1 cellular context compared by ENCODE assay signal in the genomic region with DNA sequence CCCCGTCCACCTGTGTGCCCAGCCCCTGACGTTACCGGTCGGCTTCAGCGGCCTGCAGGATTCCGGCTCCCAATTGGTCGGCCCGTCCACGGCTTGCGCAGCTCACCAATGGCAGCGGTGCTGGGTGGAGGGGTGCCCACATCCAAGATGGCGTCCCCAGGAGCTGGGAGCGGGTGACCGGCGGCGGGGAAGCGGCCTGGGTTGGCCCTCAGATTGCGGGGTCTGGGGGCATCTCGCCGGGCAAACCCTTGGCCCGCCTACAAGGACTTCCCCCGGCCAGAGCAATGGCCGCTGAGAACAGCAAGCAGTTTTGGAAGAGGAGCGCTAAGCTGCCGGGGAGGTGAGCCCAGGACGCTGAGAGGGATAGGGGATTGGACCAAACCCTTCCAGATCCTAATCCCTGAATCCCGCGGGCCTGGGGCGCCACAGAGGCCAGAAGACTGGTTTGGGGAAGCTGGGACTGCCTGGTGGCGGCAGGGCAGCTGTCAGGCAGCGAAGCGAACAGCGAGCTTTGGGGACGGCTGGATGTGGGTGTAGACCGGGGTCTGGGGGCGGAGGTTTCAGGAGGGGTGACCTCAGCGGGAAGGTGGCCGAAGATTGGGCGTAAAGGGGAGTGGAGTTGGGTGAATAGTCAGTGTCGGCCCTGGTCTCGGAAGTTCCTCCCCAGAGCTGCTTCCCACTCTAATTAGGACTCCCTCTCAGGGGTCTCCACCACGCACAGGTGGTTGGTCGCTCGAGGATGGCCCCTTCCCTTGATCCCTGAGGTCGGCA.
A peak's percentile ranks its signal among the peaks of the same experiment; 100 is the strongest.
TF ChIP-seq lines count a peak whose summit lies in the region.

A gene with protein sequence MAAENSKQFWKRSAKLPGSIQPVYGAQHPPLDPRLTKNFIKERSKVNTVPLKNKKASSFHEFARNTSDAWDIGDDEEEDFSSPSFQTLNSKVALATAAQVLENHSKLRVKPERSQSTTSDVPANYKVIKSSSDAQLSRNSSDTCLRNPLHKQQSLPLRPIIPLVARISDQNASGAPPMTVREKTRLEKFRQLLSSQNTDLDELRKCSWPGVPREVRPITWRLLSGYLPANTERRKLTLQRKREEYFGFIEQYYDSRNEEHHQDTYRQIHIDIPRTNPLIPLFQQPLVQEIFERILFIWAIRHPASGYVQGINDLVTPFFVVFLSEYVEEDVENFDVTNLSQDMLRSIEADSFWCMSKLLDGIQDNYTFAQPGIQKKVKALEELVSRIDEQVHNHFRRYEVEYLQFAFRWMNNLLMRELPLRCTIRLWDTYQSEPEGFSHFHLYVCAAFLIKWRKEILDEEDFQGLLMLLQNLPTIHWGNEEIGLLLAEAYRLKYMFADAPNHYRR (plus strand): TSS at position 139 of the 771 bp plus-strand sequence. CDS start 146 bp downstream, at position 285.
A gene (minus strand): TSS at position 511 of the 771 bp plus-strand sequence. CDS start 39,114 bp downstream, outside the sequence.

TF ChIP-seq in HEK293, 187 proteins besides CTCF, POLR2A, EP300 and RAD21 (continued from another document and continues in another):
- TF ChIP-seq, protein P1, sequence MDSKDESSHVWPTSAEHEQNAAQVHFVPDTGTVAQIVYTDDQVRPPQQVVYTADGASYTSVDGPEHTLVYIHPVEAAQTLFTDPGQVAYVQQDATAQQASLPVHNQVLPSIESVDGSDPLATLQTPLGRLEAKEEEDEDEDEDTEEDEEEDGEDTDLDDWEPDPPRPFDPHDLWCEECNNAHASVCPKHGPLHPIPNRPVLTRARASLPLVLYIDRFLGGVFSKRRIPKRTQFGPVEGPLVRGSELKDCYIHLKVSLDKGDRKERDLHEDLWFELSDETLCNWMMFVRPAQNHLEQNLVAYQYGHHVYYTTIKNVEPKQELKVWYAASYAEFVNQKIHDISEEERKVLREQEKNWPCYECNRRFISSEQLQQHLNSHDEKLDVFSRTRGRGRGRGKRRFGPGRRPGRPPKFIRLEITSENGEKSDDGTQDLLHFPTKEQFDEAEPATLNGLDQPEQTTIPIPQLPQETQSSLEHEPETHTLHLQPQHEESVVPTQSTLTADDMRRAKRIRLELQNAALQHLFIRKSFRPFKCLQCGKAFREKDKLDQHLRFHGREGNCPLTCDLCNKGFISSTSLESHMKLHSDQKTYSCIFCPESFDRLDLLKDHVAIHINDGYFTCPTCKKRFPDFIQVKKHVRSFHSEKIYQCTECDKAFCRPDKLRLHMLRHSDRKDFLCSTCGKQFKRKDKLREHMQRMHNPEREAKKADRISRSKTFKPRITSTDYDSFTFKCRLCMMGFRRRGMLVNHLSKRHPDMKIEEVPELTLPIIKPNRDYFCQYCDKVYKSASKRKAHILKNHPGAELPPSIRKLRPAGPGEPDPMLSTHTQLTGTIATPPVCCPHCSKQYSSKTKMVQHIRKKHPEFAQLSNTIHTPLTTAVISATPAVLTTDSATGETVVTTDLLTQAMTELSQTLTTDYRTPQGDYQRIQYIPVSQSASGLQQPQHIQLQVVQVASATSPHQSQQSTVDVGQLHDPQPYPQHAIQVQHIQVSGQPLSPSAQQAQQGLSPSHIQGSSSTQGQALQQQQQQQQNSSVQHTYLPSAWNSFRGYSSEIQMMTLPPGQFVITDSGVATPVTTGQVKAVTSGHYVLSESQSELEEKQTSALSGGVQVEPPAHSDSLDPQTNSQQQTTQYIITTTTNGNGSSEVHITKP (tag by site-specific recombination; IDR thresholded peaks at IDR 0.05), result peak; percentile 95
- TF ChIP-seq KLF9 (tag by site-specific recombination; IDR thresholded peaks at IDR 0.05; ENCODE audit: low read depth) (peak; percentile 77), ZNF629 (tag by site-specific recombination; IDR thresholded peaks at IDR 0.05) (peak; percentile 62; the same call in 1 of the 2 replicates), BCL11B (tag by site-specific recombination; IDR thresholded peaks at IDR 0.05; ENCODE audit: low read depth) (no peak), ZNF530 (tag by site-specific recombination; IDR thresholded peaks at IDR 0.05; ENCODE audit: low read depth) (no peak), ZNF157 (tag by site-specific recombination; IDR thresholded peaks at IDR 0.05) (no peak), ZNF37A (tag by site-specific recombination; IDR thresholded peaks at IDR 0.05) (no peak), ZNF623 (tag by site-specific recombination; IDR thresholded peaks at IDR 0.05) (no peak), SP3 (tag by site-specific recombination; IDR thresholded peaks at IDR 0.05) (peak; percentile 91), ZNF677 (tag by site-specific recombination; IDR thresholded peaks at IDR 0.05) (no peak), ZNF707 (tag by site-specific recombination; IDR thresholded peaks at IDR 0.05) (no peak), ZBTB1 (tag by site-specific recombination; IDR thresholded peaks at IDR 0.05) (no peak), ZFP37 (tag by site-specific recombination; IDR thresholded peaks at IDR 0.05) (peak; percentile 87), ZNF174 (tag by site-specific recombination; IDR thresholded peaks at IDR 0.05) (no peak), ZBTB20 (tag by site-specific recombination; IDR thresholded peaks at IDR 0.05) (peak; percentile 70), ZNF747 (tag by site-specific recombination; IDR thresholded peaks at IDR 0.05) (no peak), ZFP41 (tag by site-specific recombination; IDR thresholded peaks at IDR 0.05; ENCODE audit: borderline replicate concordance) (no peak), ZFP3 (tag by site-specific recombination; IDR thresholded peaks at IDR 0.05; ENCODE audit: low read depth) (no peak), ZNF19 (tag by site-specific recombination; IDR thresholded peaks at IDR 0.05; ENCODE audit: low read depth) (no peak), ZNF10 (tag by site-specific recombination; IDR thresholded peaks at IDR 0.05) (no peak), ZNF341 (tag by site-specific recombination; IDR thresholded peaks at IDR 0.05; ENCODE audit: low read depth) (peak; percentile 53), ZNF302 (tag by site-specific recombination; IDR thresholded peaks at IDR 0.05; ENCODE audit: low read depth) (no peak), ZNF214 (tag by site-specific recombination; IDR thresholded peaks at IDR 0.05; ENCODE audit: borderline replicate concordance) (no peak), ZNF521 (tag by site-specific recombination; IDR thresholded peaks at IDR 0.05) (no peak), ZNF571 (tag by site-specific recombination; IDR thresholded peaks at IDR 0.05) (no peak), KLF7 (tag by site-specific recombination; IDR thresholded peaks at IDR 0.05; ENCODE audit: borderline replicate concordance) (no peak; the same call in 1 of the 2 replicates), ZNF585B (tag by site-specific recombination; IDR thresholded peaks at IDR 0.05) (no peak), ZNF23 (tag by site-specific recombination; IDR thresholded peaks at IDR 0.05; ENCODE audit: borderline replicate concordance) (no peak), ZNF624 (tag by site-specific recombination; IDR thresholded peaks at IDR 0.05) (no peak), ZFP69B (tag by site-specific recombination; IDR thresholded peaks at IDR 0.05) (0 out of 2 replicates have a peak, but pooled peaks have one; percentile 29), ZBTB48 (tag by site-specific recombination; IDR thresholded peaks at IDR 0.05) (peak; percentile 81; the same call in 1 of the 2 replicates), ZNF777 (tag by site-specific recombination; IDR thresholded peaks at IDR 0.05; ENCODE audit: borderline replicate concordance) (no peak; the same call in 1 of the 2 replicates), ZNF558 (tag by site-specific recombination; IDR thresholded peaks at IDR 0.05) (peak; percentile 11; the same call in 1 of the 2 replicates), ZBTB8A (tag by site-specific recombination; IDR thresholded peaks at IDR 0.05) (peak; percentile 79), ZNF266 (tag by site-specific recombination; IDR thresholded peaks at IDR 0.05; ENCODE audit: low read depth) (no peak), ZNF626 (tag by site-specific recombination; IDR thresholded peaks at IDR 0.05) (no peak), ZNF221 (tag by site-specific recombination; IDR thresholded peaks at IDR 0.05; ENCODE audit: borderline replicate concordance) (no peak), ZNF560 (tag by site-specific recombination; IDR thresholded peaks at IDR 0.05; ENCODE audit: borderline replicate concordance) (no peak), ZNF132 (tag by site-specific recombination; IDR thresholded peaks at IDR 0.05; ENCODE audit: borderline replicate concordance) (no peak), ZNF785 (tag by site-specific recombination; IDR thresholded peaks at IDR 0.05) (no peak)
- TF ChIP-seq, protein P2, sequence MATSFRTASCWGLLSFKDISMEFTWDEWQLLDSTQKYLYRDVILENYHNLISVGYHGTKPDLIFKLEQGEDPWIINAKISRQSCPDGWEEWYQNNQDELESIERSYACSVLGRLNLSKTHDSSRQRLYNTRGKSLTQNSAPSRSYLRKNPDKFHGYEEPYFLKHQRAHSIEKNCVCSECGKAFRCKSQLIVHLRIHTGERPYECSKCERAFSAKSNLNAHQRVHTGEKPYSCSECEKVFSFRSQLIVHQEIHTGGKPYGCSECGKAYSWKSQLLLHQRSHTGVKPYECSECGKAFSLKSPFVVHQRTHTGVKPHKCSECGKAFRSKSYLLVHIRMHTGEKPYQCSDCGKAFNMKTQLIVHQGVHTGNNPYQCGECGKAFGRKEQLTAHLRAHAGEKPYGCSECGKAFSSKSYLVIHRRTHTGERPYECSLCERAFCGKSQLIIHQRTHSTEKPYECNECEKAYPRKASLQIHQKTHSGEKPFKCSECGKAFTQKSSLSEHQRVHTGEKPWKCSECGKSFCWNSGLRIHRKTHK (tag by site-specific recombination; IDR thresholded peaks at IDR 0.05), result no peak
- TF ChIP-seq, protein P3, sequence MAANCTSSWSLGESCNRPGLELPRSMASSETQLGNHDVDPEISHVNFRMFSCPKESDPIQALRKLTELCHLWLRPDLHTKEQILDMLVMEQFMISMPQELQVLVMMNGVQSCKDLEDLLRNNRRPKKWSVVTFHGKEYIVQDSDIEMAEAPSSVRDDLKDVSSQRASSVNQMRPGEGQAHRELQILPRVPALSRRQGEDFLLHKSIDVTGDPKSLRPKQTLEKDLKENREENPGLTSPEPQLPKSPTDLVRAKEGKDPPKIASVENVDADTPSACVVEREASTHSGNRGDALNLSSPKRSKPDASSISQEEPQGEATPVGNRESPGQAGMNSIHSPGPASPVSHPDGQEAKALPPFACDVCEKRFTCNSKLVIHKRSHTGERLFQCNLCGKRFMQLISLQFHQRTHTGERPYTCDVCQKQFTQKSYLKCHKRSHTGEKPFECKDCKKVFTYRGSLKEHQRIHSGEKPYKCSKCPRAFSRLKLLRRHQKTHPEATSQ (tag by site-specific recombination; IDR thresholded peaks at IDR 0.05), result 0 out of 2 replicates have a peak, but pooled peaks have one; percentile 42
- TF ChIP-seq, protein P4, sequence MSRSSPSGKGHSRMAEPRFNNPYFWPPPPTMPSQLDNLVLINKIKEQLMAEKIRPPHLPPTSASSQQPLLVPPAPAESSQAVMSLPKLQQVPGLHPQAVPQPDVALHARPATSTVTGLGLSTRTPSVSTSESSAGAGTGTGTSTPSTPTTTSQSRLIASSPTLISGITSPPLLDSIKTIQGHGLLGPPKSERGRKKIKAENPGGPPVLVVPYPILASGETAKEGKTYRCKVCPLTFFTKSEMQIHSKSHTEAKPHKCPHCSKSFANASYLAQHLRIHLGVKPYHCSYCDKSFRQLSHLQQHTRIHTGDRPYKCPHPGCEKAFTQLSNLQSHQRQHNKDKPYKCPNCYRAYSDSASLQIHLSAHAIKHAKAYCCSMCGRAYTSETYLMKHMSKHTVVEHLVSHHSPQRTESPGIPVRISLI (tag by site-specific recombination; IDR thresholded peaks at IDR 0.05), result no peak
- TF ChIP-seq, protein P5, sequence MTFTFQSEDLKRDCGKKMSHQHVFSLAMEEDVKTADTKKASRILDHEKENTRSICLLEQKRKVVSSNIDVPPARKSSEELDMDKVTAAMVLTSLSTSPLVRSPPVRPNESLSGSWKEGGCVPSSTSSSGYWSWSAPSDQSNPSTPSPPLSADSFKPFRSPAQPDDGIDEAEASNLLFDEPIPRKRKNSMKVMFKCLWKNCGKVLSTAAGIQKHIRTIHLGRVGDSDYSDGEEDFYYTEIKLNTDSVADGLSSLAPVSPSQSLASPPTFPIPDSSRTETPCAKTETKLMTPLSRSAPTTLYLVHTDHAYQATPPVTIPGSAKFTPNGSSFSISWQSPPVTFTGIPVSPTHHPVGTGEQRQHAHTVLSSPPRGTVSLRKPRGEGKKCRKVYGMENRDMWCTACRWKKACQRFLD (tag by site-specific recombination; IDR thresholded peaks at IDR 0.05), result no peak
- TF ChIP-seq, protein P6, sequence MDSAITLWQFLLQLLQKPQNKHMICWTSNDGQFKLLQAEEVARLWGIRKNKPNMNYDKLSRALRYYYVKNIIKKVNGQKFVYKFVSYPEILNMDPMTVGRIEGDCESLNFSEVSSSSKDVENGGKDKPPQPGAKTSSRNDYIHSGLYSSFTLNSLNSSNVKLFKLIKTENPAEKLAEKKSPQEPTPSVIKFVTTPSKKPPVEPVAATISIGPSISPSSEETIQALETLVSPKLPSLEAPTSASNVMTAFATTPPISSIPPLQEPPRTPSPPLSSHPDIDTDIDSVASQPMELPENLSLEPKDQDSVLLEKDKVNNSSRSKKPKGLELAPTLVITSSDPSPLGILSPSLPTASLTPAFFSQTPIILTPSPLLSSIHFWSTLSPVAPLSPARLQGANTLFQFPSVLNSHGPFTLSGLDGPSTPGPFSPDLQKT (IDR thresholded peaks at IDR 0.05; ENCODE audit: borderline replicate concordance, low read depth, low read length), result no peak
- TF ChIP-seq, protein P7, sequence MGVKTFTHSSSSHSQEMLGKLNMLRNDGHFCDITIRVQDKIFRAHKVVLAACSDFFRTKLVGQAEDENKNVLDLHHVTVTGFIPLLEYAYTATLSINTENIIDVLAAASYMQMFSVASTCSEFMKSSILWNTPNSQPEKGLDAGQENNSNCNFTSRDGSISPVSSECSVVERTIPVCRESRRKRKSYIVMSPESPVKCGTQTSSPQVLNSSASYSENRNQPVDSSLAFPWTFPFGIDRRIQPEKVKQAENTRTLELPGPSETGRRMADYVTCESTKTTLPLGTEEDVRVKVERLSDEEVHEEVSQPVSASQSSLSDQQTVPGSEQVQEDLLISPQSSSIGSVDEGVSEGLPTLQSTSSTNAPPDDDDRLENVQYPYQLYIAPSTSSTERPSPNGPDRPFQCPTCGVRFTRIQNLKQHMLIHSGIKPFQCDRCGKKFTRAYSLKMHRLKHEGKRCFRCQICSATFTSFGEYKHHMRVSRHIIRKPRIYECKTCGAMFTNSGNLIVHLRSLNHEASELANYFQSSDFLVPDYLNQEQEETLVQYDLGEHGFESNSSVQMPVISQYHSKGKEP (tag by site-specific recombination; IDR thresholded peaks at IDR 0.05), result no peak
- TF ChIP-seq, protein P8, sequence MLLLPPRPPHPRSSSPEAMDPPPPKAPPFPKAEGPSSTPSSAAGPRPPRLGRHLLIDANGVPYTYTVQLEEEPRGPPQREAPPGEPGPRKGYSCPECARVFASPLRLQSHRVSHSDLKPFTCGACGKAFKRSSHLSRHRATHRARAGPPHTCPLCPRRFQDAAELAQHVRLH (tag by site-specific recombination; IDR thresholded peaks at IDR 0.05), result peak; percentile 3; the same call in 1 of the 2 replicates
- TF ChIP-seq, protein P9, sequence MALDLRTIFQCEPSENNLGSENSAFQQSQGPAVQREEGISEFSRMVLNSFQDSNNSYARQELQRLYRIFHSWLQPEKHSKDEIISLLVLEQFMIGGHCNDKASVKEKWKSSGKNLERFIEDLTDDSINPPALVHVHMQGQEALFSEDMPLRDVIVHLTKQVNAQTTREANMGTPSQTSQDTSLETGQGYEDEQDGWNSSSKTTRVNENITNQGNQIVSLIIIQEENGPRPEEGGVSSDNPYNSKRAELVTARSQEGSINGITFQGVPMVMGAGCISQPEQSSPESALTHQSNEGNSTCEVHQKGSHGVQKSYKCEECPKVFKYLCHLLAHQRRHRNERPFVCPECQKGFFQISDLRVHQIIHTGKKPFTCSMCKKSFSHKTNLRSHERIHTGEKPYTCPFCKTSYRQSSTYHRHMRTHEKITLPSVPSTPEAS (tag by site-specific recombination; IDR thresholded peaks at IDR 0.05), result no peak
